Comparison of ENCODE assay signal across 2 cellular contexts in genomic region chr2:11376071-11376470, GRCh38.
TF ChIP-seq lines count a peak whose summit lies in the region.

No MANE protein-coding gene starts in this region.

TF ChIP-seq in IMR-90, 13 proteins besides CTCF, POLR2A, EP300 and RAD21:
- TF ChIP-seq CHD1 (IDR thresholded peaks at IDR 0.05; ENCODE audit: low read depth, low read length) (no peak), CEBPB (IDR thresholded peaks at IDR 0.05; ENCODE audit: low read depth, low read length) (no peak), NFE2L2 (IDR thresholded peaks at IDR 0.05; ENCODE audit: low read depth, low read length) (no peak)
TF ChIP-seq in IMR-90: peak in this region for 0.

TF ChIP-seq in GM12891, 5 proteins besides CTCF, POLR2A, EP300 and RAD21:
- TF ChIP-seq POU2F2 (IDR thresholded peaks at IDR 0.05; ENCODE audit: low read depth, low read length) (no peak), PAX5 (IDR thresholded peaks at IDR 0.05; ENCODE audit: insufficient read depth, low read length, severe bottlenecking) (no peak), SPI1 (IDR thresholded peaks at IDR 0.05; ENCODE audit: low read depth, low read length) (no peak), TAF1 (IDR thresholded peaks at IDR 0.05; ENCODE audit: low read depth, low read length) (no peak), POLR2AphosphoS5 (IDR thresholded peaks at IDR 0.05; ENCODE audit: low read depth, low read length) (no peak)
